ENCODE assay signal across 15 cellular contexts in the genomic region with DNA sequence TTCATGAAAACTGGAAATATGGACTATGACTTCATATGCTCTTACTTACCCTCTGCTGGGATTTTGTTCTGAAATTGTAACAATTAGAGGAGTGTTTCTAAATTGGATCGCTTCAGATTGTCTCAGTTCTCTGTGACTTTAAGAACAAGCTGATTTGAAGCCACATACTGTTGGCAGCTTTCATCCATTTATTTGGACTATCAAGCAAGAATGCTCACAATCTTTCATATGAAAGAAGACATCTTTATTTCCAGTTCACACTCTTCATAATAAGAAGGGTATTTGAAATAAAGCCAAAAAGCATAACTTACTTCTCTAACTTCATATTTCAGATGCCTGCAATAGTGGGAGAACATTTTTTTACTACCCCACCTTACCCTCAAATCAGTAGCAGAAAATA.
DNase-seq lines count a peak whose midpoint lies in the region; ATAC-seq, FAIRE-seq and TF ChIP-seq lines count a peak whose summit lies in the region.
"Had no signal": no experiment of that assay in that cellular context is flagged by ENCODE, and none has a peak within 500 bp of the region (broad histone marks: within the 10 kb centered on the region; RNA-seq: fewer than 3 reads in every experiment).

No MANE protein-coding gene starts in this region.

- H3K9me3 Mint-ChIP-seq in activated B cell treated with CpG ODN at 0.5 μM for 24 hours, result no peaks in the 10 kb centered on the region
- H3K9me3 Mint-ChIP-seq in WTC11, result peaks cover 11% of the 10 kb centered on the region

- H3K4me1 Mint-ChIP-seq in activated B cell treated with CpG ODN at 0.5 μM for 24 hours (peaks cover 43% of the 10 kb centered on the region), WTC11 (peaks cover 10% of the 10 kb centered on the region)

- in situ Hi-C loops in brain microvascular endothelial cell (cut with HindIII; ENCODE audit: low pct_ligation_motif_present, low sequenced_read_pairs), result loop anchor here (25.0 kb wide), 1 partner anchor 943 kb away; the partner anchor contains the start of gene BCL6

- CTCF ChIA-PET in activated B cell treated with CpG ODN at 0.5 μM for 24 hours (lab: Charles Lee) (interaction anchor here (1.8 kb wide), 1 partner anchor 69 kb away, joined by 4 read pairs; no protein-coding TSS in a partner anchor), WTC11 (lab: Charles Lee) (interaction anchor here (1.6 kb wide), 2 partner anchors 274 to 942 kb away, joined by 4 to 5 read pairs; no protein-coding TSS in a partner anchor)

- H3K27me3 ChIP-seq in left ventricle myocardium inferior (ENCODE audit: low read depth) (no peaks in the 10 kb centered on the region), skeletal muscle satellite cell (ENCODE audit: control insufficient read depth, insufficient read depth, low read length) (no peaks in the 10 kb centered on the region), brain microvascular endothelial cell (replicated peaks) (no peaks in the 10 kb centered on the region)
- H3K27me3 ChIP-seq: neutrophil had no signal

- peak; percentile 62 for DNase-seq in EH (ENCODE audit: low read depth)
- DNase-seq in activated B cell treated with CpG ODN at 0.5 μM for 24 hours, result no peak
- DNase-seq in left ventricle myocardium inferior, result no peak
- no peak for DNase-seq in urothelium cell line (ENCODE audit: low spot score)
- DNase-seq in WTC11 (ENCODE audit: low spot score), result no peak
- no peak for DNase-seq in brain microvascular endothelial cell
- DNase-seq: activated naive CD4-positive, alpha-beta T cell; central memory CD4-positive, alpha-beta T cell; hippocampal formation had no signal

- H3K4me1 ChIP-seq in left ventricle myocardium inferior, result peaks cover 62% of the 10 kb centered on the region
- peaks cover 33% of the 10 kb centered on the region for H3K4me1 ChIP-seq in skeletal muscle satellite cell (ENCODE audit: control insufficient read depth, insufficient read depth, low read length)

- H3K9me3 ChIP-seq in left ventricle myocardium inferior (replicated peaks), result peaks cover 8% of the 10 kb centered on the region
- peaks cover 3% of the 10 kb centered on the region for H3K9me3 ChIP-seq in skeletal muscle satellite cell (replicated peaks; ENCODE audit: low read length)
- H3K9me3 ChIP-seq: neutrophil had no signal

- H3K36me3 ChIP-seq in left ventricle myocardium inferior, result no peaks in the 10 kb centered on the region
- no peaks in the 10 kb centered on the region for H3K36me3 ChIP-seq in skeletal muscle satellite cell (ENCODE audit: insufficient read depth, low read length)
- no peaks in the 10 kb centered on the region for H3K36me3 ChIP-seq in brain microvascular endothelial cell (replicated peaks)
- H3K36me3 ChIP-seq: neutrophil had no signal

- POLR2A ChIA-PET in activated B cell treated with CpG ODN at 0.5 μM for 24 hours (lab: Charles Lee), result interaction anchor here (0.6 to 1.5 kb wide), 2 partner anchors 59 to 936 kb away, joined by 5 read pairs; no protein-coding TSS in a partner anchor
- POLR2A ChIA-PET in WTC11 (lab: Charles Lee), result interaction anchor here (0.7 kb wide), 1 partner anchor 274 kb away, joined by 3 read pairs; no protein-coding TSS in a partner anchor

- H3K36me3 Mint-ChIP-seq in activated B cell treated with CpG ODN at 0.5 μM for 24 hours (ENCODE audit: low read depth) (no peaks in the 10 kb centered on the region), WTC11 (no peaks in the 10 kb centered on the region)

- ATAC-seq in activated B cell treated with CpG ODN at 0.5 μM for 24 hours (ENCODE audit: low read depth), result no peak
- no peak for ATAC-seq in GM21528 (IDR thresholded peaks at IDR 0.05; ENCODE audit: low FRiP score, unreplicated experiment)
- ATAC-seq in WTC11, result no peak

- H3K27ac Mint-ChIP-seq in activated B cell treated with CpG ODN at 0.5 μM for 24 hours (peak overlapping the region; percentile 61), WTC11 (no peak overlapping the region)
- H3K27ac Mint-ChIP-seq: CD14-positive monocyte had no signal

- H3K9ac ChIP-seq in skeletal muscle satellite cell (ENCODE audit: low read depth, low read length), result peak overlapping the region; percentile 45

- no peaks in the 10 kb centered on the region for H3K27me3 Mint-ChIP-seq in activated B cell treated with CpG ODN at 0.5 μM for 24 hours
- no peaks in the 10 kb centered on the region for H3K27me3 Mint-ChIP-seq in WTC11 (ENCODE audit: low read depth)

- H3K27ac ChIP-seq in left ventricle myocardium inferior (replicated peaks) (peak overlapping the region; percentile 63), brain microvascular endothelial cell (no peak overlapping the region)
- H3K27ac ChIP-seq: neutrophil had no signal

- TF ChIP-seq CTCF in activated B cell treated with CpG ODN at 0.5 μM for 24 hours (IDR thresholded peaks at IDR 0.05) (no peak), left ventricle myocardium inferior (IDR thresholded peaks at IDR 0.05; ENCODE audit: borderline replicate concordance) (no peak), WTC11 (IDR thresholded peaks at IDR 0.05) (no peak), brain microvascular endothelial cell (IDR thresholded peaks at IDR 0.05; ENCODE audit: low read depth, low read length, missing control alignments) (no peak)

- intact Hi-C loops in activated B cell treated with CpG ODN at 0.5 μM for 24 hours (cut with micrococcal nuclease) (no loop called here), left ventricle myocardium inferior (cut with micrococcal nuclease) (no loop called here)

- no peak overlapping the region for H3K4me3 Mint-ChIP-seq in activated B cell treated with CpG ODN at 0.5 μM for 24 hours
- H3K4me3 Mint-ChIP-seq in WTC11, result no peak overlapping the region
- H3K4me3 Mint-ChIP-seq: CD14-positive monocyte had no signal

- FAIRE-seq in urothelium cell line (lab: Jason Lieb, UNC), result no peak
- FAIRE-seq: endothelial cell of umbilical vein, HTR-8/SVneo had no signal

- peak overlapping the region; percentile 25 for H3K4me2 ChIP-seq in skeletal muscle satellite cell (ENCODE audit: low read length)

- H3K4me3 ChIP-seq in left ventricle myocardium inferior, result no peak overlapping the region
- H3K4me3 ChIP-seq in skeletal muscle satellite cell (ENCODE audit: low read length), result no peak overlapping the region
- no peak overlapping the region for H3K4me3 ChIP-seq in brain microvascular endothelial cell (ENCODE audit: low read depth, low read length)

TF ChIP-seq in WTC11, 78 proteins besides CTCF, POLR2A, EP300 and RAD21 (continues in another document):
- TF ChIP-seq RORB (CRISPR knock-in tag; IDR thresholded peaks at IDR 0.05) (no peak), FOXJ3 (CRISPR knock-in tag; IDR thresholded peaks at IDR 0.05; ENCODE audit: borderline replicate concordance) (no peak), NFE2L1 (CRISPR knock-in tag; IDR thresholded peaks at IDR 0.05) (no peak), JAZF1 (CRISPR knock-in tag; IDR thresholded peaks at IDR 0.05) (no peak)
- TF ChIP-seq, protein P1, sequence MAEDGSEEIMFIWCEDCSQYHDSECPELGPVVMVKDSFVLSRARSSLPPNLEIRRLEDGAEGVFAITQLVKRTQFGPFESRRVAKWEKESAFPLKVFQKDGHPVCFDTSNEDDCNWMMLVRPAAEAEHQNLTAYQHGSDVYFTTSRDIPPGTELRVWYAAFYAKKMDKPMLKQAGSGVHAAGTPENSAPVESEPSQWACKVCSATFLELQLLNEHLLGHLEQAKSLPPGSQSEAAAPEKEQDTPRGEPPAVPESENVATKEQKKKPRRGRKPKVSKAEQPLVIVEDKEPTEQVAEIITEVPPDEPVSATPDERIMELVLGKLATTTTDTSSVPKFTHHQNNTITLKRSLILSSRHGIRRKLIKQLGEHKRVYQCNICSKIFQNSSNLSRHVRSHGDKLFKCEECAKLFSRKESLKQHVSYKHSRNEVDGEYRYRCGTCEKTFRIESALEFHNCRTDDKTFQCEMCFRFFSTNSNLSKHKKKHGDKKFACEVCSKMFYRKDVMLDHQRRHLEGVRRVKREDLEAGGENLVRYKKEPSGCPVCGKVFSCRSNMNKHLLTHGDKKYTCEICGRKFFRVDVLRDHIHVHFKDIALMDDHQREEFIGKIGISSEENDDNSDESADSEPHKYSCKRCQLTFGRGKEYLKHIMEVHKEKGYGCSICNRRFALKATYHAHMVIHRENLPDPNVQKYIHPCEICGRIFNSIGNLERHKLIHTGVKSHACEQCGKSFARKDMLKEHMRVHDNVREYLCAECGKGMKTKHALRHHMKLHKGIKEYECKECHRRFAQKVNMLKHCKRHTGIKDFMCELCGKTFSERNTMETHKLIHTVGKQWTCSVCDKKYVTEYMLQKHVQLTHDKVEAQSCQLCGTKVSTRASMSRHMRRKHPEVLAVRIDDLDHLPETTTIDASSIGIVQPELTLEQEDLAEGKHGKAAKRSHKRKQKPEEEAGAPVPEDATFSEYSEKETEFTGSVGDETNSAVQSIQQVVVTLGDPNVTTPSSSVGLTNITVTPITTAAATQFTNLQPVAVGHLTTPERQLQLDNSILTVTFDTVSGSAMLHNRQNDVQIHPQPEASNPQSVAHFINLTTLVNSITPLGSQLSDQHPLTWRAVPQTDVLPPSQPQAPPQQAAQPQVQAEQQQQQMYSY (CRISPR knock-in tag; IDR thresholded peaks at IDR 0.05), result no peak
- TF ChIP-seq, protein P2, sequence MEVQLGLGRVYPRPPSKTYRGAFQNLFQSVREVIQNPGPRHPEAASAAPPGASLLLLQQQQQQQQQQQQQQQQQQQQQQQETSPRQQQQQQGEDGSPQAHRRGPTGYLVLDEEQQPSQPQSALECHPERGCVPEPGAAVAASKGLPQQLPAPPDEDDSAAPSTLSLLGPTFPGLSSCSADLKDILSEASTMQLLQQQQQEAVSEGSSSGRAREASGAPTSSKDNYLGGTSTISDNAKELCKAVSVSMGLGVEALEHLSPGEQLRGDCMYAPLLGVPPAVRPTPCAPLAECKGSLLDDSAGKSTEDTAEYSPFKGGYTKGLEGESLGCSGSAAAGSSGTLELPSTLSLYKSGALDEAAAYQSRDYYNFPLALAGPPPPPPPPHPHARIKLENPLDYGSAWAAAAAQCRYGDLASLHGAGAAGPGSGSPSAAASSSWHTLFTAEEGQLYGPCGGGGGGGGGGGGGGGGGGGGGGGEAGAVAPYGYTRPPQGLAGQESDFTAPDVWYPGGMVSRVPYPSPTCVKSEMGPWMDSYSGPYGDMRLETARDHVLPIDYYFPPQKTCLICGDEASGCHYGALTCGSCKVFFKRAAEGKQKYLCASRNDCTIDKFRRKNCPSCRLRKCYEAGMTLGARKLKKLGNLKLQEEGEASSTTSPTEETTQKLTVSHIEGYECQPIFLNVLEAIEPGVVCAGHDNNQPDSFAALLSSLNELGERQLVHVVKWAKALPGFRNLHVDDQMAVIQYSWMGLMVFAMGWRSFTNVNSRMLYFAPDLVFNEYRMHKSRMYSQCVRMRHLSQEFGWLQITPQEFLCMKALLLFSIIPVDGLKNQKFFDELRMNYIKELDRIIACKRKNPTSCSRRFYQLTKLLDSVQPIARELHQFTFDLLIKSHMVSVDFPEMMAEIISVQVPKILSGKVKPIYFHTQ (CRISPR knock-in tag; IDR thresholded peaks at IDR 0.05), result no peak
